ENCODE assay signal across 11 cellular contexts in genomic region chr14:53109688-53110041, GRCh38. TPM values are rescaled to one million over a fixed set of nuclear protein-coding genes. Genes with fewer than 3 reads are reported as not detected.
DNase-seq lines count a peak whose midpoint lies in the region; ATAC-seq and TF ChIP-seq lines count a peak whose summit lies in the region.
"Had no signal": no experiment of that assay in that cellular context is flagged by ENCODE, and none has a peak within 500 bp of the region (broad histone marks: within the 10 kb centered on the region; RNA-seq: fewer than 3 reads in every experiment).

No MANE protein-coding gene starts in this region.

- peaks cover 31% of the 10 kb centered on the region for H3K4me1 ChIP-seq in CD4-positive, alpha-beta memory T cell (ENCODE audit: insufficient read depth, low read length)
- H3K4me1 ChIP-seq in Loucy (ENCODE audit: insufficient read depth, low read length, poor library complexity, severe bottlenecking): peaks cover 36% of the 10 kb centered on the region
- peaks cover 0 to 2% of the 10 kb centered on the region in 2 experiments for H3K4me1 ChIP-seq in trophoblast cell (ENCODE audit: control insufficient read depth in 1 of 2, insufficient read depth in 2 of 2, low read length in 2 of 2)
- H3K4me1 ChIP-seq: adrenal gland had no signal

- no peaks in the 10 kb centered on the region for H3K9me3 ChIP-seq in CD4-positive, alpha-beta memory T cell (ENCODE audit: control insufficient read depth in 1 of 2, low read length in 2 of 2)
- peaks cover 4% of the 10 kb centered on the region; the same call in 1 of the 2 replicates for H3K9me3 ChIP-seq in Loucy (ENCODE audit: insufficient read depth, low read depth, low read length)
- no peaks in the 10 kb centered on the region for H3K9me3 ChIP-seq in trophoblast cell (ENCODE audit: insufficient read depth, low read depth, low read length)
- H3K9me3 ChIP-seq: HAP-1 had no signal

- H3K79me1 ChIP-seq in trophoblast cell (ENCODE audit: low read length): no peaks in the 10 kb centered on the region

- peaks cover 0 to 2% (median 0%) of the 10 kb centered on the region in 8 donors for H3K9me3 Mint-ChIP-seq in CD4-positive, alpha-beta memory T cell

- peak overlapping the region; percentile 25 for H2AFZ ChIP-seq in Loucy (ENCODE audit: low read length)
- H2AFZ ChIP-seq in trophoblast cell (ENCODE audit: insufficient read depth, low read length, poor library complexity): no peak overlapping the region

- H3K4ac ChIP-seq in trophoblast cell (ENCODE audit: low read depth, low read length): no peak overlapping the region

- DNase-seq in CD4-positive, alpha-beta memory T cell: no peak
- no peak for DNase-seq in HuH-7 (ENCODE audit: low spot score)
- DNase-seq in H4 (ENCODE audit: low spot score): no peak
- no peak for DNase-seq in NCI-H345 treated with DMSO at 0.1 percent for 48 hours (lab: John Stamatoyannopoulos, UW; ENCODE audit: unreplicated experiment)
- no peak for DNase-seq in trophoblast cell
- DNase-seq: adrenal gland had no signal

- H3K9ac ChIP-seq in Loucy (ENCODE audit: low read depth, low read length, poor library complexity, severe bottlenecking) (peak overlapping the region; percentile 88), trophoblast cell (ENCODE audit: low read length) (no peak overlapping the region)

- H3K79me2 ChIP-seq in Loucy (ENCODE audit: insufficient read depth, low read length) (peaks cover 72% of the 10 kb centered on the region), trophoblast cell (ENCODE audit: control insufficient read depth, insufficient read depth, low read length, poor library complexity) (no peaks in the 10 kb centered on the region)

- intact Hi-C loops in CD4-positive, alpha-beta memory T cell (cut with micrococcal nuclease): loop anchor here (1.0 to 5.0 kb wide), 2 partner anchors 42 to 108 kb away; no protein-coding TSS in a partner anchor

- no peak overlapping the region for H3K14ac ChIP-seq in trophoblast cell (ENCODE audit: low read length)

- H3K27ac ChIP-seq in CD4-positive, alpha-beta memory T cell (ENCODE audit: low read depth, low read length): peak overlapping the region; percentile 71
- H3K27ac ChIP-seq in trophoblast cell (ENCODE audit: low read depth, low read length): no peak overlapping the region
- H3K27ac ChIP-seq: thoracic aorta had no signal

- H3K4me1 Mint-ChIP-seq in CD4-positive, alpha-beta memory T cell: peaks cover 5 to 33% (median 20%) of the 10 kb centered on the region in 4 donors

- ATAC-seq in GM19043 (IDR thresholded peaks at IDR 0.05; ENCODE audit: low read depth, unreplicated experiment) (peak; percentile 18), HG02870 (IDR thresholded peaks at IDR 0.05; ENCODE audit: unreplicated experiment) (peak; percentile 36)

- H2BK120ac ChIP-seq in trophoblast cell (ENCODE audit: insufficient read depth, low read length, poor library complexity): no peak overlapping the region

- no peak overlapping the region for H3K23ac ChIP-seq in trophoblast cell (ENCODE audit: low read length)

- H3K4me2 ChIP-seq in Loucy (ENCODE audit: low read depth, low read length, poor library complexity, severe bottlenecking) (peak overlapping the region; percentile 88), trophoblast cell (ENCODE audit: low read length) (no peak overlapping the region)

- H3K9me2 ChIP-seq in Loucy (replicated peaks; ENCODE audit: low read depth, low read length): no peaks in the 10 kb centered on the region

- no peak overlapping the region for H3K18ac ChIP-seq in trophoblast cell (ENCODE audit: low read length)

- no peaks in the 10 kb centered on the region for H3K36me3 ChIP-seq in CD4-positive, alpha-beta memory T cell (ENCODE audit: insufficient read depth, low read length)
- H3K36me3 ChIP-seq in Loucy (ENCODE audit: insufficient read depth, low read length): no peaks in the 10 kb centered on the region
- no peaks in the 10 kb centered on the region for H3K36me3 ChIP-seq in trophoblast cell (ENCODE audit: control insufficient read depth in 1 of 2, insufficient read depth in 2 of 2, low read length in 2 of 2)
- H3K36me3 ChIP-seq: adrenal gland, HAP-1, thoracic aorta had no signal

- H4K91ac ChIP-seq in trophoblast cell (ENCODE audit: low read depth, low read length): no peak overlapping the region

- no peaks in the 10 kb centered on the region for H3K27me3 Mint-ChIP-seq in CD4-positive, alpha-beta memory T cell

- no peak overlapping the region for H3K4me3 Mint-ChIP-seq in CD4-positive, alpha-beta memory T cell

- no peak overlapping the region for H2BK5ac ChIP-seq in trophoblast cell (ENCODE audit: low read depth, low read length, poor library complexity)

- H3F3A ChIP-seq in Loucy (ENCODE audit: low read depth): peaks cover 9% of the 10 kb centered on the region; the same call in 1 of the 2 replicates

- no peaks in the 10 kb centered on the region for H4K20me1 ChIP-seq in Loucy (ENCODE audit: insufficient read depth, low read length, poor library complexity, severe bottlenecking)

- no peak overlapping the region for H3K4me3 ChIP-seq in CD4-positive, alpha-beta memory T cell (ENCODE audit: low read length in 2 of 2)
- H3K4me3 ChIP-seq in Loucy (ENCODE audit: low read length, poor library complexity, severe bottlenecking): peak overlapping the region; percentile 81
- no peak overlapping the region for H3K4me3 ChIP-seq in trophoblast cell (ENCODE audit: low read depth, low read length)
- H3K4me3 ChIP-seq: HAP-1 had no signal

- H2BK12ac ChIP-seq in trophoblast cell (ENCODE audit: low read length): no peak overlapping the region

- CTCF ChIA-PET in CD4-positive, alpha-beta memory T cell (lab: Charles Lee; ENCODE audit: partially characterized antibody): interaction anchor here (1.0 to 3.5 kb wide), 5 partner anchors 12 to 107 kb away, joined by 3 to 36 read pairs (median 6); partner anchors contain the start of gene DDHD1

- H3K36me3 Mint-ChIP-seq in CD4-positive, alpha-beta memory T cell: peaks cover 0 to 3% of the 10 kb centered on the region in 2 donors

- POLR2A ChIA-PET in CD4-positive, alpha-beta memory T cell (lab: Charles Lee; ENCODE audit: partially characterized antibody): interaction anchor here (0.8 to 7.0 kb wide), 5 partner anchors 8 to 108 kb away, joined by 3 to 156 read pairs (median 4); partner anchors contain the start of gene DDHD1

- TF ChIP-seq CTCF in Loucy (conservative IDR thresholded peaks at IDR 0.05; ENCODE audit: low read length): no peak

- no peak overlapping the region for H2AK5ac ChIP-seq in trophoblast cell (ENCODE audit: low read length)

- no peak overlapping the region for H3K27ac Mint-ChIP-seq in CD4-positive, alpha-beta memory T cell

- H4K12ac ChIP-seq in trophoblast cell (ENCODE audit: low read depth, low read length): no peak overlapping the region

- H3K27me3 ChIP-seq in CD4-positive, alpha-beta memory T cell (ENCODE audit: insufficient read depth, low read length): no peaks in the 10 kb centered on the region
- H3K27me3 ChIP-seq in Loucy (ENCODE audit: insufficient read depth, low read length, poor library complexity, severe bottlenecking) (no peaks in the 10 kb centered on the region), trophoblast cell (ENCODE audit: insufficient read depth, low read length) (no peaks in the 10 kb centered on the region)
- H3K27me3 ChIP-seq: adrenal gland had no signal

- no peak overlapping the region for H4K8ac ChIP-seq in trophoblast cell (ENCODE audit: low read depth, low read length)

RNA-seq across cellular contexts. Expression of gene DDHD1, which starts 43.5 kb away (rescaled TPM):
- total RNA-seq in CD4-positive, alpha-beta memory T cell: 10 to 100 TPM; 47.0 to 53.5 TPM
- 1 to 10 TPM; 3.5 to 9.6 TPM for polyA plus RNA-seq in CD4-positive, alpha-beta memory T cell
- total RNA-seq in H4 (2014; rRNA removed; shearing (Covaris generic)): 6.3 and 6.9 TPM in 2 replicates
- polyA plus RNA-seq in trophoblast cell (2013): 2.4 TPM in 2 replicates
